ENCODE assay signal across 8 cellular contexts in genomic region chr2:38542248-38542631, GRCh38.
DNase-seq lines count a peak whose midpoint lies in the region; ATAC-seq and TF ChIP-seq lines count a peak whose summit lies in the region.
"Not testable (repeated sequence)": the region's sequence is repeated elsewhere in the genome, so short reads cannot be mapped to it uniquely, and the experiment has no call there.

No MANE protein-coding gene starts in this region.

- not testable (repeated sequence) for TF ChIP-seq POLR2A in adrenal gland (IDR thresholded peaks at IDR 0.05)

- peak overlapping the region; percentile 12 for H3K27ac Mint-ChIP-seq in CD4-positive, alpha-beta T cell
- peak overlapping the region; percentile 49 to 67 for H3K27ac Mint-ChIP-seq in T-cell
- peak overlapping the region; percentile 83 for H3K27ac Mint-ChIP-seq in activated T-cell treated with anti-CD3 and anti-CD28 coated beads, Interleukin-2, amount 50 U/mL, for 24 hours

- not testable (repeated sequence) for H3K9me3 Mint-ChIP-seq in CD4-positive, alpha-beta T cell; T-cell; activated T-cell treated with anti-CD3 and anti-CD28 coated beads, Interleukin-2, amount 50 U/mL, for 24 hours

- not testable (repeated sequence) for H3K9me3 ChIP-seq in CD4-positive, alpha-beta T cell (ENCODE audit: control insufficient read depth, low read length); HUES64 (ENCODE audit: insufficient read depth, low read depth, low read length); adrenal gland (replicated peaks in 1 of 3); mesodermal cell (ENCODE audit: control insufficient read depth, low read length)

- intact Hi-C loops in CD4-positive, alpha-beta T cell (cut with DNase I, micrococcal nuclease); adrenal gland (cut with DNase I): not testable (repeated sequence)

- H3K4me1 ChIP-seq in HUES64 (ENCODE audit: insufficient read depth, low read length) (peaks cover 22% of the 10 kb centered on the region), adrenal gland (replicated peaks in 1 of 2) (peaks cover 9 to 15% of the 10 kb centered on the region in 2 donors), mesodermal cell (ENCODE audit: control insufficient read depth, insufficient read depth, low read length, poor library complexity, severe bottlenecking) (peaks cover 23% of the 10 kb centered on the region)

- H3K4me1 Mint-ChIP-seq in CD4-positive, alpha-beta T cell (ENCODE audit: low read depth), result peaks cover 22% of the 10 kb centered on the region
- peaks cover 13 to 23% (median 18%) of the 10 kb centered on the region in 3 donors for H3K4me1 Mint-ChIP-seq in T-cell
- peaks cover 25% of the 10 kb centered on the region for H3K4me1 Mint-ChIP-seq in activated T-cell treated with anti-CD3 and anti-CD28 coated beads, Interleukin-2, amount 50 U/mL, for 24 hours (ENCODE audit: low read depth)

- H3K4me3 Mint-ChIP-seq in CD4-positive, alpha-beta T cell; activated T-cell treated with anti-CD3 and anti-CD28 coated beads, Interleukin-2, amount 50 U/mL, for 24 hours: not testable (repeated sequence)
- H3K4me3 Mint-ChIP-seq in T-cell, result peak overlapping the region in 1 of 3 donors; percentile 66

- 90% methylated on average over 4 of the region's 4 CpGs for WGBS in HUES64
- 57 to 68% (median 64%) methylated on average over 4 of the region's 4 CpGs for WGBS in adrenal gland, 4 donors
- WGBS in mesodermal cell (ENCODE audit: insufficient coverage in 2 of 2), 2 experiments, result 87 to 100% methylated on average over 3 to 4 of the region's 4 CpGs

- H3K27me3 Mint-ChIP-seq in CD4-positive, alpha-beta T cell; T-cell; activated T-cell treated with anti-CD3 and anti-CD28 coated beads, Interleukin-2, amount 50 U/mL, for 24 hours: not testable (repeated sequence)

- H3K4me3 ChIP-seq in HUES64 (ENCODE audit: low read length); adrenal gland; fibroblast of pulmonary artery (replicated peaks; ENCODE audit: low read depth, low read length); mesodermal cell (ENCODE audit: extremely low read depth, insufficient read depth, low read length, poor library complexity, severe bottlenecking): not testable (repeated sequence)

- not testable (repeated sequence) for H3K36me3 ChIP-seq in HUES64 (ENCODE audit: insufficient read depth, low read length); adrenal gland (replicated peaks in 1 of 2); mesodermal cell (ENCODE audit: control insufficient read depth, insufficient read depth, low read length)

- not testable (repeated sequence) for H3K36me3 Mint-ChIP-seq in CD4-positive, alpha-beta T cell (ENCODE audit: low read depth); T-cell; activated T-cell treated with anti-CD3 and anti-CD28 coated beads, Interleukin-2, amount 50 U/mL, for 24 hours (ENCODE audit: low read depth)

- DNase-seq in CD4-positive, alpha-beta T cell; T-cell; activated T-cell treated with anti-CD3 and anti-CD28 coated beads, Interleukin-2, amount 50 U/mL, for 24 hours; adrenal gland: not testable (repeated sequence)
- DNase-seq in fibroblast of pulmonary artery (ENCODE audit: low read depth), result peak; percentile 47
- DNase-seq in stimulated activated CD8-positive, alpha-beta memory T cell treated with anti-CD3 and anti-CD28 coated beads, Interleukin-4, amount 100 ng/mL, for 48 hours, result peak; percentile 49

- not testable (repeated sequence) for ATAC-seq in CD4-positive, alpha-beta T cell (ENCODE audit: poor library complexity)
- ATAC-seq in T-cell (replicated peaks in 1 of 4), result peak in 2 of 4 experiments; percentile 6 to 9

- POLR2A ChIA-PET in CD4-positive, alpha-beta T cell (lab: Charles Lee), result interaction anchor here (0.9 to 1.1 kb wide), 2 partner anchors 201 to 209 kb away, joined by 3 to 11 read pairs; partner anchors contain the start of gene SRSF7
- POLR2A ChIA-PET in T-cell (lab: Charles Lee), result not testable (repeated sequence)

- not testable (repeated sequence) for H3K27ac ChIP-seq in CD4-positive, alpha-beta T cell (ENCODE audit: low read depth, low read length)
- H3K27ac ChIP-seq in HUES64 (ENCODE audit: low read depth, low read length) (peak overlapping the region; percentile 72), adrenal gland (peak overlapping the region in 4 of 5 donors; percentile 3 to 79 (median 48)), mesodermal cell (ENCODE audit: low read depth, low read length, severe bottlenecking) (peak overlapping the region; percentile 98)

- not testable (repeated sequence) for TF ChIP-seq CTCF in CD4-positive, alpha-beta T cell (IDR thresholded peaks at IDR 0.05); adrenal gland (IDR thresholded peaks at IDR 0.05); fibroblast of pulmonary artery (IDR thresholded peaks at IDR 0.05; ENCODE audit: low read length, missing control alignments)

- CTCF ChIA-PET in CD4-positive, alpha-beta T cell (lab: Charles Lee), result interaction anchor here (0.9 kb wide), 1 partner anchor 30 kb away, joined by 3 read pairs; no protein-coding TSS in a partner anchor
- CTCF ChIA-PET in T-cell (lab: Charles Lee), result interaction anchor here in 1 of 2 donors (0.6 to 0.9 kb wide), 2 partner anchors 35 to 40 kb away, joined by 3 read pairs; no protein-coding TSS in a partner anchor

- H3K27me3 ChIP-seq in CD4-positive, alpha-beta T cell (ENCODE audit: control insufficient read depth, insufficient read depth, low read length); HUES64 (ENCODE audit: insufficient read depth, low read length); adrenal gland: not testable (repeated sequence)

- H3K9ac ChIP-seq in HUES64 (ENCODE audit: low read depth, low read length), result peak overlapping the region; percentile 48; the same call in 1 of the 2 replicates

Comparison
In these comparisons a context has a peak if more than half of its experiments do, and no peak if none do; other contexts are left out.
1. H3K27ac Mint-ChIP-seq: peak in every context shown above with its lines; median percentile 83 in activated T-cell treated with anti-CD3 and anti-CD28 coated beads, Interleukin-2, amount 50 U/mL, for 24 hours; 58 in T-cell; 12 in CD4-positive, alpha-beta T cell.